ENCODE assay signal across 26 cellular contexts in the genomic region with DNA sequence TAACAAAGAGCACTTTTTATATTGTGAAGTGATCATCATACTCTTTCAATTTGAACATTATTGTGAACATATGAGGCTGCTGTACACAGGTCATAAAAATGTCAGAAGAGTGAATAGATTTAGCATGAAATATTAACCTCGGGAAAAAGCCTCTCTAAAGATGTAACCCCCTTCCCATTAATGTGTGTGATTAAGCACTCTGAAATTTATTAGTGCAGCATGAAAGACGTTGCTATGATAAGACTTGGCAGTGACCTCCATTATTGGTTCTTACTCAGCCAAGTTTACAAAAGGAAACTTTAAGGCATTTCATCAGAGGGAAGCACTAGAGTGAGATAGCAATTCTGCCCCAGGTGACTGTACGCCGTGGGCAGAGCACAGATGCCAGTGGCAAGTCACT.
DNase-seq lines count a peak whose midpoint lies in the region; ATAC-seq, FAIRE-seq and TF ChIP-seq lines count a peak whose summit lies in the region.
"Had no signal": no experiment of that assay in that cellular context is flagged by ENCODE, and none has a peak within 500 bp of the region (broad histone marks: within the 10 kb centered on the region; RNA-seq: fewer than 3 reads in every experiment).

No MANE protein-coding gene starts in this region.

- no peak overlapping the region for H3K27ac Mint-ChIP-seq in astrocyte (ENCODE audit: unreplicated experiment)
- H3K27ac Mint-ChIP-seq: activated T-cell treated with anti-CD3 and anti-CD28 coated beads, Interleukin-2, amount 50 U/mL, for 24 hours had no signal

- DNase-seq in A549 (ENCODE audit: low read depth in 1 of 2, low spot score in 1 of 2) (peak in 1 of 2 experiments; percentile 49), NCI-H1105 (lab: John Stamatoyannopoulos, UW) (peak; percentile 11), astrocyte (ENCODE audit: low read depth) (peak; percentile 56), hepatocyte (ENCODE audit: low spot score) (peak; percentile 4), NCI-H1694 (lab: John Stamatoyannopoulos, UW) (no peak), WERI-Rb-1 (no peak)
- DNase-seq in effector CD8-positive, alpha-beta T cell (lab: John Stamatoyannopoulos, UW) = no peak
- DNase-seq: activated CD4-positive, alpha-beta T cell treated with anti-CD3 and anti-CD28 coated beads for 48 hours; activated T-cell treated with anti-CD3 and anti-CD28 coated beads, Interleukin-2, amount 50 U/mL, for 24 hours; COR-L47; glutamatergic neuron; Kasumi-1; left lung; naive thymus-derived CD4-positive, alpha-beta T cell; NCI-H1092 treated with DMSO at 0.1 percent for 48 hours; NCI-H524; Peyer's patch; SJCRH30; small intestine; stimulated activated CD4-positive, alpha-beta T cell treated with anti-CD3 and anti-CD28 coated beads, Interleukin-2, amount 100 ng/mL, for 24 hours had no signal

- peaks cover 14% of the 10 kb centered on the region; the same call in 1 of the 3 replicates for H3K4me1 ChIP-seq in A549
- no peaks in the 10 kb centered on the region for H3K4me1 ChIP-seq in astrocyte (ENCODE audit: insufficient read depth, low read length)
- H3K4me1 ChIP-seq in hepatocyte (ENCODE audit: insufficient read depth) = no peaks in the 10 kb centered on the region
- H3K4me1 ChIP-seq: BLaER1 treated with 17β-estradiol and CSF1 and Interleukin-3, amounts not matched to agents 10 nM and 100 nM; left lung; Peyer's patch; SJCRH30 had no signal

- TF ChIP-seq POLR2A in A549 (IDR thresholded peaks at IDR 0.05; ENCODE audit: low read length) = no peak

- peaks cover 5% of the 10 kb centered on the region for H3K9me3 Mint-ChIP-seq in astrocyte (ENCODE audit: unreplicated experiment)

- no peak overlapping the region for H3K9ac ChIP-seq in astrocyte (ENCODE audit: low read length)
- H3K9ac ChIP-seq: BLaER1 treated with 17β-estradiol and CSF1 and Interleukin-3, amounts not matched to agents 10 nM and 100 nM had no signal

- H3K79me2 ChIP-seq in astrocyte (ENCODE audit: insufficient read depth, low read length) (no peaks in the 10 kb centered on the region), hepatocyte (no peaks in the 10 kb centered on the region)

- H3K4me3 ChIP-seq in A549 (no peak overlapping the region), astrocyte (ENCODE audit: insufficient read depth, low read depth, low read length) (no peak overlapping the region), hepatocyte (no peak overlapping the region), WERI-Rb-1 (ENCODE audit: low read depth, low read length) (no peak overlapping the region)
- H3K4me3 ChIP-seq: BLaER1 treated with 17β-estradiol and CSF1 and Interleukin-3, amounts not matched to agents 10 nM and 100 nM; GM12878; left lung; Peyer's patch; SJCRH30 had no signal

- TF ChIP-seq EP300 in A549 (IDR thresholded peaks at IDR 0.05) = peak; percentile 20 to 37; a peak in 2 of 5 replicates

- no peaks in the 10 kb centered on the region for H3K9me2 ChIP-seq in hepatocyte (replicated peaks; ENCODE audit: insufficient read depth)

- TF ChIP-seq RAD21 in A549 (conservative IDR thresholded peaks at IDR 0.05 in 1 of 2, IDR thresholded peaks at IDR 0.05 in 1 of 2) = no peak

- H3K27me3 Mint-ChIP-seq in astrocyte (ENCODE audit: low read depth, unreplicated experiment) = peaks cover 9% of the 10 kb centered on the region

- H3K36me3 ChIP-seq in astrocyte (ENCODE audit: insufficient read depth, low read length) = no peaks in the 10 kb centered on the region
- no peaks in the 10 kb centered on the region for H3K36me3 ChIP-seq in hepatocyte (replicated peaks; ENCODE audit: insufficient read depth, low read depth)
- H3K36me3 ChIP-seq in WERI-Rb-1 = no peaks in the 10 kb centered on the region
- H3K36me3 ChIP-seq: BLaER1 treated with 17β-estradiol and CSF1 and Interleukin-3, amounts not matched to agents 10 nM and 100 nM; left lung; Peyer's patch; SJCRH30 had no signal

- H3K36me3 Mint-ChIP-seq in astrocyte (ENCODE audit: low read depth, unreplicated experiment) = peaks cover 4% of the 10 kb centered on the region
- H3K36me3 Mint-ChIP-seq: naive thymus-derived CD4-positive, alpha-beta T cell had no signal

- POLR2A ChIA-PET in A549 (lab: Yijun Ruan, JAX) = no interaction called here

- no peak overlapping the region for H2AFZ ChIP-seq in astrocyte (ENCODE audit: low read depth, low read length)
- no peak overlapping the region for H2AFZ ChIP-seq in hepatocyte

- TF ChIP-seq CTCF in A549 (IDR thresholded peaks at IDR 0.05) (no peak), astrocyte (IDR thresholded peaks at IDR 0.05; ENCODE audit: insufficient read depth, low read depth, low read length) (no peak), hepatocyte (IDR thresholded peaks at IDR 0.05; ENCODE audit: poor library complexity) (no peak), WERI-Rb-1 (IDR thresholded peaks at IDR 0.05; ENCODE audit: low read depth, low read length) (no peak)

- CTCF ChIA-PET in A549 (lab: Yijun Ruan, JAX) = interaction anchor here (1.1 kb wide), 1 partner anchor 8 kb away, joined by 3 read pairs; no protein-coding TSS in a partner anchor

- H3K4me2 ChIP-seq in A549 = peak overlapping the region; percentile 47
- peak overlapping the region; percentile 29 for H3K4me2 ChIP-seq in astrocyte (ENCODE audit: low read length)
- H3K4me2 ChIP-seq in hepatocyte = no peak overlapping the region
- H3K4me2 ChIP-seq: BLaER1 treated with 17β-estradiol and CSF1 and Interleukin-3, amounts not matched to agents 10 nM and 100 nM had no signal

- H3K9me3 ChIP-seq in A549 (peaks cover 14% of the 10 kb centered on the region; the same call in 2 of the 3 replicates), astrocyte (ENCODE audit: insufficient read depth, low read depth, low read length) (peaks cover 4% of the 10 kb centered on the region), hepatocyte (ENCODE audit: low read depth) (no peaks in the 10 kb centered on the region), WERI-Rb-1 (ENCODE audit: severe bottlenecking) (peaks cover 3% of the 10 kb centered on the region)
- H3K9me3 ChIP-seq: SJCRH30 had no signal

- H3K27ac ChIP-seq in A549 = peak overlapping the region in 1 of 2 experiments; percentile 37; a peak in 1 of 6 replicates
- H3K27ac ChIP-seq in astrocyte (ENCODE audit: low read depth, low read length) = no peak overlapping the region
- no peak overlapping the region for H3K27ac ChIP-seq in hepatocyte
- H3K27ac ChIP-seq in WERI-Rb-1 = no peak overlapping the region
- H3K27ac ChIP-seq: BLaER1 treated with 17β-estradiol and CSF1 and Interleukin-3, amounts not matched to agents 10 nM and 100 nM; HL-60; left lung; Peyer's patch; SJCRH30 had no signal

- H3K4me1 Mint-ChIP-seq in astrocyte (ENCODE audit: low read depth, unreplicated experiment) = peaks cover 15% of the 10 kb centered on the region
- H3K4me1 Mint-ChIP-seq: naive thymus-derived CD4-positive, alpha-beta T cell had no signal

- no peak overlapping the region for H3K4me3 Mint-ChIP-seq in astrocyte (ENCODE audit: unreplicated experiment)
- H3K4me3 Mint-ChIP-seq: activated T-cell treated with anti-CD3 and anti-CD28 coated beads, Interleukin-2, amount 50 U/mL, for 24 hours; naive thymus-derived CD4-positive, alpha-beta T cell had no signal

- FAIRE-seq in A549 (lab: Jason Lieb, UNC) (no peak), astrocyte (lab: Jason Lieb, UNC) (no peak)
- FAIRE-seq: endometrium, GM12878, H54, small intestine had no signal

- 5% methylated on average over 4 of the region's 4 CpGs for WGBS in A549 (ENCODE audit: missing lambda C conversion rate)
- WGBS in hepatocyte (ENCODE audit: low lambda C conversion rate, missing lambda C conversion rate) = 48% methylated on average over 4 of the region's 4 CpGs

- H4K20me1 ChIP-seq in astrocyte (ENCODE audit: insufficient read depth, low read length) (no peaks in the 10 kb centered on the region), hepatocyte (ENCODE audit: insufficient read depth, poor library complexity, severe bottlenecking) (no peaks in the 10 kb centered on the region)
- H4K20me1 ChIP-seq: BLaER1 treated with 17β-estradiol and CSF1 and Interleukin-3, amounts not matched to agents 10 nM and 100 nM had no signal

- H3K27me3 ChIP-seq in astrocyte (ENCODE audit: insufficient read depth, low read length) = peaks cover 6% of the 10 kb centered on the region
- H3K27me3 ChIP-seq in hepatocyte = no peaks in the 10 kb centered on the region
- peaks cover 43% of the 10 kb centered on the region for H3K27me3 ChIP-seq in WERI-Rb-1 (ENCODE audit: insufficient read depth, low read depth, severe bottlenecking)
- H3K27me3 ChIP-seq: BLaER1 treated with 17β-estradiol and CSF1 and Interleukin-3, amounts not matched to agents 10 nM and 100 nM; left lung; Peyer's patch had no signal

- ATAC-seq in A549 (peak; percentile 69 to 80; a peak in 5 of 6 replicates), HG02759 (IDR thresholded peaks at IDR 0.05; ENCODE audit: unreplicated experiment) (no peak)
- ATAC-seq: GM12878; left lung; naive thymus-derived CD4-positive, alpha-beta T cell had no signal

TF ChIP-seq in A549, 52 proteins besides CTCF, POLR2A, EP300 and RAD21 (continues in another document):
- peak; percentile 8 for TF ChIP-seq MAFK (IDR thresholded peaks at IDR 0.05; ENCODE audit: partially characterized antibody)
- no peak for TF ChIP-seq MYC (IDR thresholded peaks at IDR 0.05; ENCODE audit: borderline replicate concordance, low read length)
- no peak for TF ChIP-seq SREBF2 (IDR thresholded peaks at IDR 0.05)
- no peak for TF ChIP-seq BHLHE40 (IDR thresholded peaks at IDR 0.05; ENCODE audit: low read depth, low read length)
- no peak for TF ChIP-seq POLR2AphosphoS2 (conservative IDR thresholded peaks at IDR 0.05; ENCODE audit: low read length)
- no peak for TF ChIP-seq MAZ (IDR thresholded peaks at IDR 0.05; ENCODE audit: borderline replicate concordance, low read depth, low read length)
- TF ChIP-seq, protein P1, sequence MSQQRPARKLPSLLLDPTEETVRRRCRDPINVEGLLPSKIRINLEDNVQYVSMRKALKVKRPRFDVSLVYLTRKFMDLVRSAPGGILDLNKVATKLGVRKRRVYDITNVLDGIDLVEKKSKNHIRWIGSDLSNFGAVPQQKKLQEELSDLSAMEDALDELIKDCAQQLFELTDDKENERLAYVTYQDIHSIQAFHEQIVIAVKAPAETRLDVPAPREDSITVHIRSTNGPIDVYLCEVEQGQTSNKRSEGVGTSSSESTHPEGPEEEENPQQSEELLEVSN (IDR thresholded peaks at IDR 0.05; ENCODE audit: borderline replicate concordance, low read depth) = no peak
- no peak for TF ChIP-seq CBX8 (IDR thresholded peaks at IDR 0.05)
- TF ChIP-seq HDAC2 (IDR thresholded peaks at IDR 0.05) = no peak
- no peak for TF ChIP-seq EHF (CRISPR knock-in tag; IDR thresholded peaks at IDR 0.05)
- TF ChIP-seq ESRRA (IDR thresholded peaks at IDR 0.05; ENCODE audit: borderline replicate concordance, low read length) = no peak
- TF ChIP-seq ZNF302 (CRISPR knock-in tag; IDR thresholded peaks at IDR 0.05) = no peak
- TF ChIP-seq JUNB (IDR thresholded peaks at IDR 0.05) = peak; percentile 59; the same call in 1 of the 2 replicates
- no peak for TF ChIP-seq RFX5 (IDR thresholded peaks at IDR 0.05)
- TF ChIP-seq HOXA7 (CRISPR knock-in tag; IDR thresholded peaks at IDR 0.05) = no peak
- TF ChIP-seq HOXB5 (CRISPR knock-in tag; IDR thresholded peaks at IDR 0.05) = no peak
- TF ChIP-seq TP53 (CRISPR knock-in tag; IDR thresholded peaks at IDR 0.05) = no peak
- no peak for TF ChIP-seq CHD2 (IDR thresholded peaks at IDR 0.05; ENCODE audit: low read length, partially characterized antibody)

Comparison
In these comparisons a context has a peak if more than half of its experiments do, and no peak if none do; other contexts are left out.
1. DNase-seq: peak in NCI-H1105 (single experiment), astrocyte (single experiment) and hepatocyte (single experiment); none in NCI-H1694 (single experiment), WERI-Rb-1 (single experiment) and effector CD8-positive, alpha-beta T cell (single experiment).